Comparison of ENCODE assay signal across 9 cellular contexts in the genomic region with DNA sequence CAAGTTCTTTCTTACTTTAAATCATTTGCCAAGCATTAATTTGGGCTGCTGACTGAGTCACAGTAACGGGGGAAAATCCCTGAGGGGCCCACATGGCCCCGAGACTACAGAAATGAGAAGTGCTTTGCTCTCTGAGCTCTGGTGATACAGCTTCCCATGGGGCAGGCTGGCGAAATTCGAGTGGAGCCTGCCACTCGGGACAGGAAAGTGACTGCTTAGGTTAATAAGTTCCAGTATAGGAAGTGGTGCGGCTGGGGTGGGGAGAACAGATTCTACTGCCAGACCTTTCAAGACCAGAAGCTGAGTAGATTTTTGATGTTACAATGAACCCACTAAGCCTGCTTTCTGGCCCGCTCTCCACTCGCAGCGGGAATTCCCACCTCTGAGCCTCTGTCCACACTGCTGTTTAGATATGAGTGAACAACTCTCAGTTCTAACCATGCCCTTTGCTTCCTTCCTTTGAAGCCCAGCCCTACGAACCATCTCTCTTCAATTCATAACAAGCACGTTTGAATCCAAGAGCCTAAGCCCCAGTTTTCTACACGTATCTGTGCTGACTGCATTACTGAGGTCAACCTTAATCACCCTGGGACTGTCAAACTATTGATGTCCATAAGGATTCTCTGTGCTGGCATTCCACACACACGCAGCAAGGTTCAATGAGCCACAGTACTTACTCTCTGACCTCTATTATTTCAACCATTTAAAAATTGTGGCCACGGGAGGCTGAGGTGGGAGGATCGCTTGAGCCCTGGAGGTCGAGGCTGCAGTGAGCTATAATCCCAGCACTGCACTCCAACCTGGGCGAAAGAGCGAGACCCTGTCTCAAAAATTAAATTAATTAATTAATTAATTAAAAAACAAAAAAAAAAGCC. TPM values are rescaled to one million over a fixed set of nuclear protein-coding genes. Genes with fewer than 3 reads are reported as not detected.
A peak's percentile ranks its signal among the peaks of the same experiment; 100 is the strongest.
DNase-seq lines count a peak whose midpoint lies in the region; ATAC-seq and TF ChIP-seq lines count a peak whose summit lies in the region.
"Had no signal": no experiment of that assay in that cellular context is flagged by ENCODE, and none has a peak within 500 bp of the region (broad histone marks: within the 10 kb centered on the region; RNA-seq: fewer than 3 reads in every experiment).

No MANE protein-coding gene starts in this region.

- TF ChIP-seq CTCF in MCF 10A (IDR thresholded peaks at IDR 0.05; ENCODE audit: unreplicated experiment) = no peak
- no peak for TF ChIP-seq CTCF in mammary epithelial cell (conservative IDR thresholded peaks at IDR 0.05 in 1 of 2, IDR thresholded peaks at IDR 0.05 in 1 of 2; ENCODE audit: extremely low read depth in 1 of 2, insufficient read depth in 1 of 2, low read depth in 1 of 2, low read length in 2 of 2)
- TF ChIP-seq CTCF in fibroblast of the aortic adventitia (IDR thresholded peaks at IDR 0.05; ENCODE audit: insufficient read depth, low read length) = no peak
- TF ChIP-seq CTCF in PC-9 (conservative IDR thresholded peaks at IDR 0.05) = no peak

- peak overlapping the region; percentile 16 for H3K27ac Mint-ChIP-seq in MCF 10A (ENCODE audit: low read depth, unreplicated experiment)

- in situ Hi-C loops in mammary epithelial cell (cut with MboI; ENCODE audit: low sequenced_read_pairs in 2 of 2) = no loop called here

- no peaks in the 10 kb centered on the region for H4K20me1 ChIP-seq in mammary epithelial cell (ENCODE audit: insufficient read depth, low read length)
- no peaks in the 10 kb centered on the region for H4K20me1 ChIP-seq in PC-9 (ENCODE audit: insufficient read depth)

- no peak overlapping the region for H3K4me3 Mint-ChIP-seq in MCF 10A (ENCODE audit: unreplicated experiment)

- no peaks in the 10 kb centered on the region for H3K9me3 Mint-ChIP-seq in MCF 10A (ENCODE audit: unreplicated experiment)

- BruUV-seq in MCF 10A (replicated peaks; lab: Mats Ljungman, UMichigan) (no TSS peak), mammary epithelial cell (replicated peaks; lab: Mats Ljungman, UMichigan) (no TSS peak), PC-9 (replicated peaks; lab: Mats Ljungman, UMichigan) (no TSS peak)

- H3K27ac ChIP-seq in mammary epithelial cell (ENCODE audit: insufficient read depth, low read depth, low read length) = no peak overlapping the region
- no peak overlapping the region for H3K27ac ChIP-seq in PC-9

- no peaks in the 10 kb centered on the region for H3K9me3 ChIP-seq in mammary epithelial cell (replicated peaks; ENCODE audit: insufficient read depth, low read length)
- H3K9me3 ChIP-seq in PC-9 (ENCODE audit: insufficient read depth, low read depth) = no peaks in the 10 kb centered on the region

- ATAC-seq in HG03521 (IDR thresholded peaks at IDR 0.05; ENCODE audit: unreplicated experiment) = peak; percentile 52

- H3K9me2 ChIP-seq in PC-9 (ENCODE audit: insufficient read depth) = no peaks in the 10 kb centered on the region

- CTCF ChIA-PET in MCF 10A (lab: Yijun Ruan, JAX) = interaction anchor here (0.7 kb wide), 1 partner anchor 54 kb away, joined by 3 read pairs; no protein-coding TSS in a partner anchor
- CTCF ChIA-PET in mammary epithelial cell (lab: Charles Lee; ENCODE audit: low non-redundant PET) = no interaction called here
- CTCF ChIA-PET in PC-9 (lab: Charles Lee) = interaction anchor here (0.7 kb wide), 1 partner anchor 116 kb away, joined by 3 read pairs; no protein-coding TSS in a partner anchor

- H3K4me3 ChIP-seq in mammary epithelial cell (replicated peaks in 1 of 3; ENCODE audit: insufficient read depth in 1 of 3, low read depth in 2 of 3, low read length in 3 of 3) = no peak overlapping the region
- no peak overlapping the region for H3K4me3 ChIP-seq in fibroblast of the aortic adventitia (ENCODE audit: low read depth, low read length)
- no peak overlapping the region for H3K4me3 ChIP-seq in PC-9

- POLR2A ChIA-PET in MCF 10A (lab: Yijun Ruan, JAX) = interaction anchor here (1.8 kb wide), 1 partner anchor 10 kb away, joined by 6 read pairs; a partner anchor contains a TSS
- POLR2A ChIA-PET in PC-9 (lab: Charles Lee; ENCODE audit: unreplicated experiment) = no interaction called here

- intact Hi-C loops in MCF 10A (cut with micrococcal nuclease) = no loop called here
- intact Hi-C loops in mammary epithelial cell (cut with micrococcal nuclease) = no loop called here
- intact Hi-C loops in PC-9 (cut with micrococcal nuclease; ENCODE audit: unreplicated experiment) = no loop called here

- no peak for DNase-seq in MCF 10A (ENCODE audit: unreplicated experiment)
- no peak for DNase-seq in mammary epithelial cell
- DNase-seq in activated CD8-positive, alpha-beta memory T cell treated with anti-CD3 and anti-CD28 coated beads for 4 hours (ENCODE audit: low read depth in 2 of 2) = peak; percentile 48 to 69
- DNase-seq in fibroblast of the aortic adventitia (ENCODE audit: low read depth) = peak; percentile 44
- peak; percentile 82 to 85 for DNase-seq in stimulated activated CD4-positive, alpha-beta T cell treated with anti-CD3 and anti-CD28 coated beads, Interleukin-15, amount 100 ng/mL, for 48 hours (ENCODE audit: low read depth in 2 of 2)
- no peak for DNase-seq in NCI-H146 (lab: John Stamatoyannopoulos, UW)
- no peak for DNase-seq in PC-9

- no peaks in the 10 kb centered on the region for H3F3A ChIP-seq in PC-9 (ENCODE audit: insufficient read depth, low read depth)

- H3K4me1 ChIP-seq in mammary epithelial cell (ENCODE audit: insufficient read depth, low read length) (peaks cover 5% of the 10 kb centered on the region), PC-9 (replicated peaks; ENCODE audit: insufficient read depth) (no peaks in the 10 kb centered on the region)

- peaks cover 13% of the 10 kb centered on the region for H3K4me1 Mint-ChIP-seq in MCF 10A (ENCODE audit: insufficient read depth, unreplicated experiment)

- peaks cover 20% of the 10 kb centered on the region for H3K36me3 Mint-ChIP-seq in MCF 10A (ENCODE audit: insufficient read depth, unreplicated experiment)

- WGBS in mammary epithelial cell (ENCODE audit: low coverage, missing lambda C conversion rate) = 93% methylated on average over 17 of the region's 18 CpGs

- H3K27me3 ChIP-seq in mammary epithelial cell (ENCODE audit: insufficient read depth, low read length) = no peaks in the 10 kb centered on the region
- no peaks in the 10 kb centered on the region for H3K27me3 ChIP-seq in PC-9 (ENCODE audit: insufficient read depth, low read depth)

- dilution Hi-C loops in mammary epithelial cell (cut with HindIII; ENCODE audit: low sequenced_read_pairs) = no loop called here

- H3K4me2 ChIP-seq in mammary epithelial cell (ENCODE audit: insufficient read depth, low read depth, low read length) (no peak overlapping the region), PC-9 (no peak overlapping the region)

- no peak overlapping the region for H3K9ac ChIP-seq in mammary epithelial cell (ENCODE audit: insufficient read depth, low read length)

- H3K27me3 Mint-ChIP-seq in MCF 10A (ENCODE audit: insufficient read depth, unreplicated experiment) = no peaks in the 10 kb centered on the region

- H3K79me2 ChIP-seq in mammary epithelial cell (ENCODE audit: insufficient read depth, low read length) = peaks cover 67% of the 10 kb centered on the region
- no peaks in the 10 kb centered on the region for H3K79me2 ChIP-seq in PC-9 (ENCODE audit: low read depth)

- H3K36me3 ChIP-seq in mammary epithelial cell (ENCODE audit: insufficient read depth, low read length) = peaks cover 4% of the 10 kb centered on the region
- no peaks in the 10 kb centered on the region for H3K36me3 ChIP-seq in PC-9 (ENCODE audit: low read depth)

- H2AFZ ChIP-seq in mammary epithelial cell (ENCODE audit: low read depth, low read length) = no peak overlapping the region
- H2AFZ ChIP-seq in PC-9 = no peak overlapping the region

RNA-seq across cellular contexts. Expression of a gene that starts 9.6 kb away (rescaled TPM):
- total RNA-seq in MCF 10A (2022) = 46.3 and 48.3 TPM in 2 replicates
- 10 to 100 TPM; 26.2 to 36.6 TPM for total RNA-seq in mammary epithelial cell
- 25.2 TPM for polyA plus RNA-seq in mammary epithelial cell
- 13.7 TPM for polyA minus RNA-seq in mammary epithelial cell
- 13.8 and 21.7 TPM in 2 replicates for total RNA-seq in fibroblast of the aortic adventitia (ENCODE audit: low replicate concordance)
- total RNA-seq in PC-9 (2021) = 17.4 and 24.2 TPM in 2 replicates

RNA-seq across cellular contexts. Expression of a gene that starts 37.7 kb away (rescaled TPM):
- total RNA-seq in MCF 10A (2022) = not detected in 2 replicates
- not detected for total RNA-seq in mammary epithelial cell
- polyA plus RNA-seq in mammary epithelial cell = not detected
- polyA minus RNA-seq in mammary epithelial cell = not detected
- total RNA-seq in fibroblast of the aortic adventitia (ENCODE audit: low replicate concordance) = not detected in 2 replicates
- total RNA-seq in PC-9 (2021) = not detected in 2 replicates

RNA-seq across cellular contexts. Expression of a gene that starts 51.5 kb away (rescaled TPM):
- not detected in 2 replicates for total RNA-seq in MCF 10A (2022)
- total RNA-seq in mammary epithelial cell = under 1 TPM in 1 of 2 donors, not detected in 1; 0.17 TPM
- polyA plus RNA-seq in mammary epithelial cell = not detected
- polyA minus RNA-seq in mammary epithelial cell = not detected
- 8.9 TPM in 1 of 2 replicates, not detected in the other for total RNA-seq in fibroblast of the aortic adventitia (ENCODE audit: low replicate concordance)
- total RNA-seq in PC-9 (2021) = not detected in 2 replicates
- total RNA-seq: dermis microvascular lymphatic vessel endothelial cell had no signal

RNA-seq across cellular contexts. Expression of a gene that starts 55.5 kb away (rescaled TPM):
- total RNA-seq in MCF 10A (2022) (not detected in 2 replicates), mammary epithelial cell (not detected), fibroblast of the aortic adventitia (ENCODE audit: low replicate concordance) (0.09 and 0.25 TPM in 2 replicates), PC-9 (2021) (1.0 and 1.1 TPM in 2 replicates)
- not detected for polyA plus RNA-seq in mammary epithelial cell
- polyA minus RNA-seq in mammary epithelial cell = not detected
- total RNA-seq: dermis microvascular lymphatic vessel endothelial cell had no signal

Comparison
In these comparisons a context has a peak if more than half of its experiments do, and no peak if none do; other contexts are left out.
1. DNase-seq: peak in activated CD8-positive, alpha-beta memory T cell treated with anti-CD3 and anti-CD28 coated beads for 4 hours (2 of 2), fibroblast of the aortic adventitia (single experiment) and stimulated activated CD4-positive, alpha-beta T cell treated with anti-CD3 and anti-CD28 coated beads, Interleukin-15, amount 100 ng/mL, for 48 hours (2 of 2); none in MCF 10A (single experiment), mammary epithelial cell (single experiment), NCI-H146 (single experiment) and PC-9 (0 of 2).